9 cellular contexts compared by ENCODE assay signal in genomic region chr17:49987681-49988441, GRCh38. TPM values are rescaled to one million over a fixed set of nuclear protein-coding genes. Genes with fewer than 3 reads are reported as not detected.
DNase-seq lines count a peak whose midpoint lies in the region; ATAC-seq, FAIRE-seq and TF ChIP-seq lines count a peak whose summit lies in the region.
"Had no signal": no experiment of that assay in that cellular context is flagged by ENCODE, and none has a peak within 500 bp of the region (broad histone marks: within the 10 kb centered on the region; RNA-seq: fewer than 3 reads in every experiment).

No MANE protein-coding gene starts in this region.

- H3K9ac ChIP-seq in HepG2 (ENCODE audit: insufficient read depth, low read depth, low read length) = no peak overlapping the region

- peaks cover 25% of the 10 kb centered on the region for H3K27me3 ChIP-seq in foreskin keratinocyte
- peaks cover 21 to 58% of the 10 kb centered on the region in 2 experiments for H3K27me3 ChIP-seq in HepG2 (ENCODE audit: control insufficient read depth in 1 of 2, insufficient read depth in 2 of 2, low read length in 2 of 2)

- H3K4me1 ChIP-seq in HEK293 (ENCODE audit: control insufficient read depth, insufficient read depth, low read length) = no peaks in the 10 kb centered on the region; the same call in 1 of the 2 replicates
- H3K4me1 ChIP-seq in foreskin keratinocyte = peaks cover 6% of the 10 kb centered on the region
- H3K4me1 ChIP-seq in HepG2 (ENCODE audit: insufficient read depth, low read length) = peaks cover 2% of the 10 kb centered on the region

- CTCF ChIA-PET in HEK293 (lab: Yijun Ruan, JAX) = interaction anchor here (0.6 to 7.9 kb wide), 11 partner anchors 8 to 589 kb away, joined by 3 to 67 read pairs (median 4); no protein-coding TSS in a partner anchor
- CTCF ChIA-PET in HepG2 (lab: Yijun Ruan, JAX; ENCODE audit: low intra/inter-chr PET ratio, low total read pairs) = no interaction called here

- in situ Hi-C loops in G401 (cut with HindIII; ENCODE audit: low sequenced_read_pairs) = no loop called here
- in situ Hi-C loops in HepG2 (cut with HindIII; ENCODE audit: extremely low pct_ligation_motif_present, low pct_unique_long_range_greater_than_20kb) = no loop called here

- intact Hi-C loops in HepG2 (cut with micrococcal nuclease; ENCODE audit: unreplicated experiment) = no loop called here

- TF ChIP-seq POLR2A in HepG2 (IDR thresholded peaks at IDR 0.05; ENCODE audit: insufficient read depth in 1 of 2, low read depth in 2 of 2, low read length in 2 of 2) = no peak

- WGBS in HepG2 (ENCODE audit: low lambda C conversion rate) = 6% methylated on average over 16 of the region's 17 CpGs

- H2AFZ ChIP-seq in HepG2 (ENCODE audit: low read length) = no peak overlapping the region

- FAIRE-seq in HepG2 (lab: Jason Lieb, UNC) = no peak

- DNase-seq in Ammon's horn (ENCODE audit: low spot score) = peak; percentile 35
- DNase-seq in NCI-H82 treated with DMSO at 0.1 percent for 48 hours (lab: John Stamatoyannopoulos, UW; ENCODE audit: unreplicated experiment) = peak; percentile 45
- peak in 1 of 2 donors; percentile 23 for DNase-seq in foreskin keratinocyte
- no peak for DNase-seq in G401 (ENCODE audit: low spot score)
- DNase-seq in HepG2 (ENCODE audit: low spot score) = no peak

- H3K4me2 ChIP-seq in HepG2 (ENCODE audit: low read depth, low read length) = no peak overlapping the region

- peak; percentile 24 for ATAC-seq in foreskin keratinocyte
- ATAC-seq in GM21515 (IDR thresholded peaks at IDR 0.05; ENCODE audit: unreplicated experiment) = no peak
- no peak for ATAC-seq in HepG2
- no peak for ATAC-seq in HG03175 (IDR thresholded peaks at IDR 0.05; ENCODE audit: unreplicated experiment)

- BruUV-seq in HepG2 (replicated peaks; lab: Mats Ljungman, UMichigan) = no TSS peak

- no peaks in the 10 kb centered on the region for H3K79me2 ChIP-seq in HepG2 (ENCODE audit: insufficient read depth, low read length)

- H3K4me3 ChIP-seq in HEK293 (ENCODE audit: low read depth, low read length) (no peak overlapping the region), HepG2 (replicated peaks in 1 of 3; ENCODE audit: insufficient read depth in 1 of 3, low read depth in 2 of 3, low read length in 3 of 3) (no peak overlapping the region)
- H3K4me3 ChIP-seq: lung had no signal

- H4K20me1 ChIP-seq in HepG2 (ENCODE audit: insufficient read depth, low read length) = no peaks in the 10 kb centered on the region

- TF ChIP-seq EP300 in HepG2 (IDR thresholded peaks at IDR 0.05; ENCODE audit: low read depth in 2 of 2, low read length in 2 of 2) (no peak), HepG2 (CRISPR knock-in tag; IDR thresholded peaks at IDR 0.05; ENCODE audit: borderline replicate concordance) (no peak)

- H3K9me3 ChIP-seq in HEK293 (ENCODE audit: control insufficient read depth, insufficient read depth, low read depth, low read length) (no peaks in the 10 kb centered on the region), HepG2 (ENCODE audit: low read length) (no peaks in the 10 kb centered on the region)

- no peak for TF ChIP-seq RAD21 in HepG2 (CRISPR knock-in tag; IDR thresholded peaks at IDR 0.05)

- TF ChIP-seq CTCF in HEK293 (tag by site-specific recombination; IDR thresholded peaks at IDR 0.05) (no peak), foreskin keratinocyte (conservative IDR thresholded peaks at IDR 0.05) (no peak), HepG2 (CRISPR knock-in tag; IDR thresholded peaks at IDR 0.05) (no peak)

- no peaks in the 10 kb centered on the region for H3K36me3 ChIP-seq in HEK293 (ENCODE audit: control insufficient read depth in 2 of 2, insufficient read depth in 1 of 2, low read length in 2 of 2)
- H3K36me3 ChIP-seq in HepG2 (replicated peaks in 1 of 2; ENCODE audit: control insufficient read depth in 1 of 2, insufficient read depth in 2 of 2, low read length in 2 of 2) = no peaks in the 10 kb centered on the region

- H3K27ac ChIP-seq in HEK293 (ENCODE audit: extremely low read depth, low read depth, low read length) (no peak overlapping the region), foreskin keratinocyte (no peak overlapping the region), HepG2 (ENCODE audit: extremely low read length, insufficient read depth, low read length) (no peak overlapping the region)

- POLR2A ChIA-PET in HEK293 (lab: Yijun Ruan, JAX) = interaction anchor here (0.5 kb wide), 1 partner anchor 18 kb away, joined by 3 read pairs; no protein-coding TSS in a partner anchor
- POLR2A ChIA-PET in HepG2 (lab: Yijun Ruan, JAX) = no interaction called here

TF ChIP-seq in HEK293, 187 proteins besides CTCF, POLR2A, EP300 and RAD21 (continues in another document):
- TF ChIP-seq ZNF274 (IDR thresholded peaks at IDR 0.05; ENCODE audit: low read length) (no peak), ZNF274 (tag by site-specific recombination; IDR thresholded peaks at IDR 0.05; ENCODE audit: borderline replicate concordance) (no peak), YY1 (tag by site-specific recombination; IDR thresholded peaks at IDR 0.05) (no peak), ZNF48 (tag by site-specific recombination; IDR thresholded peaks at IDR 0.05) (no peak), ZFP37 (tag by site-specific recombination; IDR thresholded peaks at IDR 0.05) (no peak), ZNF571 (tag by site-specific recombination; IDR thresholded peaks at IDR 0.05) (no peak), ZNF660 (tag by site-specific recombination; IDR thresholded peaks at IDR 0.05) (no peak)

TF ChIP-seq in HepG2, 621 proteins besides CTCF, POLR2A, EP300 and RAD21 (continues in another document):
- TF ChIP-seq KDM4B (CRISPR knock-in tag; IDR thresholded peaks at IDR 0.05) = no peak
- TF ChIP-seq ZNF878 (CRISPR knock-in tag; IDR thresholded peaks at IDR 0.05) = no peak
- no peak for TF ChIP-seq ZNF672 (CRISPR knock-in tag; IDR thresholded peaks at IDR 0.05)
- no peak for TF ChIP-seq IRX3 (CRISPR knock-in tag; IDR thresholded peaks at IDR 0.05; ENCODE audit: borderline replicate concordance, low read depth)
- no peak for TF ChIP-seq ZNF83 (CRISPR knock-in tag; IDR thresholded peaks at IDR 0.05; ENCODE audit: borderline replicate concordance)

RNA-seq across cellular contexts. Expression of gene DLX3, which starts 7.2 kb away (rescaled TPM):
- total RNA-seq in foreskin keratinocyte (1.2 and 1.3 TPM in 2 replicates), HepG2 (2016; rRNA removed; fragmentation: Illumina TruSeq; extraction: Trizol) (not detected in 2 replicates)
- polyA plus RNA-seq in foreskin keratinocyte (1.7 and 1.9 TPM in 2 replicates), HepG2 (2011; rRNA removed) (0.03 and 0.05 TPM in 2 replicates)
- 6.3 and 11.2 TPM in 2 replicates for total RNA-seq in G401 (2014; rRNA removed; shearing (Covaris generic))
- total RNA-seq in HepG2 (2016; cell fraction: cytosol; rRNA removed; fragmentation: Illumina TruSeq; extraction: Trizol; ENCODE audit: low read depth) = not detected in 2 replicates
- total RNA-seq in HepG2 (2016; cell fraction: insoluble cytoplasmic fraction; rRNA removed; fragmentation: Illumina TruSeq; extraction: Trizol) = not detected in 2 replicates
- not detected in 2 replicates for total RNA-seq in HepG2 (2016; cell fraction: membrane; rRNA removed; fragmentation: Illumina TruSeq; extraction: Trizol)
- not detected in 2 replicates for total RNA-seq in HepG2 (2016; cell fraction: nucleus; rRNA removed; fragmentation: Illumina TruSeq; extraction: Trizol)
- not detected in 2 replicates for polyA plus RNA-seq in HepG2 (2011; cell fraction: cytosol; rRNA removed)
- polyA plus RNA-seq in HepG2 (2011; cell fraction: nucleus; rRNA removed) = 0.05 and 0.23 TPM in 2 replicates
- not detected in 2 replicates for polyA plus RNA-seq in HepG2 (2012)
- not detected in 2 replicates for polyA plus RNA-seq in HepG2 (2016; cell fraction: cytosol; fragmentation: Illumina TruSeq; extraction: Trizol; ENCODE audit: low read depth)
- 0.09 TPM in 1 of 2 replicates, not detected in the other for polyA plus RNA-seq in HepG2 (2016; cell fraction: insoluble cytoplasmic fraction; fragmentation: Illumina TruSeq; extraction: Trizol; ENCODE audit: low read depth)
- polyA plus RNA-seq in HepG2 (2016; cell fraction: membrane; fragmentation: Illumina TruSeq; extraction: Trizol; ENCODE audit: low read depth) = not detected in 2 replicates
- not detected in 2 replicates for polyA plus RNA-seq in HepG2 (2016; cell fraction: nucleus; fragmentation: Illumina TruSeq; extraction: Trizol; ENCODE audit: insufficient read depth, low read depth)
- polyA minus RNA-seq in HepG2 (2011; rRNA and poly(A)+ RNA removed; ENCODE audit: low replicate concordance) = 0.65 TPM in 1 of 2 replicates, not detected in the other
- not detected in 2 replicates for polyA minus RNA-seq in HepG2 (2011; cell fraction: cytosol; rRNA and poly(A)+ RNA removed)
- not detected in 2 replicates for polyA minus RNA-seq in HepG2 (2011; cell fraction: nucleus; rRNA and poly(A)+ RNA removed)

RNA-seq across cellular contexts. Expression of gene DLX4, which starts 18.9 kb away (rescaled TPM):
- total RNA-seq in foreskin keratinocyte (0.14 TPM in 1 of 2 replicates, not detected in the other), HepG2 (2016; rRNA removed; fragmentation: Illumina TruSeq; extraction: Trizol) (0.51 and 0.55 TPM in 2 replicates)
- polyA plus RNA-seq in foreskin keratinocyte (0.19 and 0.23 TPM in 2 replicates), HepG2 (2011; rRNA removed) (2.3 and 2.5 TPM in 2 replicates)
- 22.6 and 23.7 TPM in 2 replicates for total RNA-seq in G401 (2014; rRNA removed; shearing (Covaris generic))
- total RNA-seq in HepG2 (2016; cell fraction: cytosol; rRNA removed; fragmentation: Illumina TruSeq; extraction: Trizol; ENCODE audit: low read depth) = 0.44 and 1.4 TPM in 2 replicates
- total RNA-seq in HepG2 (2016; cell fraction: insoluble cytoplasmic fraction; rRNA removed; fragmentation: Illumina TruSeq; extraction: Trizol) = 0.40 and 0.80 TPM in 2 replicates
- 1.8 and 1.9 TPM in 2 replicates for total RNA-seq in HepG2 (2016; cell fraction: membrane; rRNA removed; fragmentation: Illumina TruSeq; extraction: Trizol)
- total RNA-seq in HepG2 (2016; cell fraction: nucleus; rRNA removed; fragmentation: Illumina TruSeq; extraction: Trizol) = 0.93 and 0.97 TPM in 2 replicates
- 1.0 and 1.2 TPM in 2 replicates for polyA plus RNA-seq in HepG2 (2011; cell fraction: cytosol; rRNA removed)
- polyA plus RNA-seq in HepG2 (2011; cell fraction: nucleus; rRNA removed) = 10.2 TPM in 2 replicates
- 2.5 and 2.7 TPM in 2 replicates for polyA plus RNA-seq in HepG2 (2012)
- 6.6 and 7.4 TPM in 2 replicates for polyA plus RNA-seq in HepG2 (2016; cell fraction: cytosol; fragmentation: Illumina TruSeq; extraction: Trizol; ENCODE audit: low read depth)
- polyA plus RNA-seq in HepG2 (2016; cell fraction: insoluble cytoplasmic fraction; fragmentation: Illumina TruSeq; extraction: Trizol; ENCODE audit: low read depth) = 2.3 and 2.8 TPM in 2 replicates
- 12.2 and 12.9 TPM in 2 replicates for polyA plus RNA-seq in HepG2 (2016; cell fraction: membrane; fragmentation: Illumina TruSeq; extraction: Trizol; ENCODE audit: low read depth)
- polyA plus RNA-seq in HepG2 (2016; cell fraction: nucleus; fragmentation: Illumina TruSeq; extraction: Trizol; ENCODE audit: insufficient read depth, low read depth) = 8.1 and 8.9 TPM in 2 replicates
- polyA minus RNA-seq in HepG2 (2011; rRNA and poly(A)+ RNA removed; ENCODE audit: low replicate concordance) = 1.8 and 3.4 TPM in 2 replicates
- polyA minus RNA-seq in HepG2 (2011; cell fraction: cytosol; rRNA and poly(A)+ RNA removed) = 0.62 and 0.99 TPM in 2 replicates
- polyA minus RNA-seq in HepG2 (2011; cell fraction: nucleus; rRNA and poly(A)+ RNA removed) = 1.3 and 2.4 TPM in 2 replicates

Comparison
In these comparisons a context has a peak if more than half of its experiments do, and no peak if none do; other contexts are left out.
1. DNase-seq: peak in Ammon's horn (single experiment) and NCI-H82 treated with DMSO at 0.1 percent for 48 hours (single experiment); none in G401 (single experiment) and HepG2 (single experiment).